In genomic region chr22:20362403-20362802, GRCh38 we compare ENCODE assay signal across 1 cellular context.
A peak's percentile ranks its signal among the peaks of the same experiment; 100 is the strongest.
TF ChIP-seq lines count a peak whose summit lies in the region.

No MANE protein-coding gene starts in this region.

TF ChIP-seq in HEK293, 187 proteins besides CTCF, POLR2A, EP300 and RAD21 (continued from another document):
- TF ChIP-seq ATF2 (tag by site-specific recombination; IDR thresholded peaks at IDR 0.05; ENCODE audit: low read depth), result peak; percentile 63
